Comparison of ENCODE assay signal across 22 cellular contexts in genomic region chr5:147346006-147346561, GRCh38.
DNase-seq lines count a peak whose midpoint lies in the region; ATAC-seq and TF ChIP-seq lines count a peak whose summit lies in the region.
"Had no signal": no experiment of that assay in that cellular context is flagged by ENCODE, and none has a peak within 500 bp of the region (broad histone marks: within the 10 kb centered on the region; RNA-seq: fewer than 3 reads in every experiment).

No MANE protein-coding gene starts in this region.

- no peaks in the 10 kb centered on the region for H3K36me3 ChIP-seq in brain microvascular endothelial cell (replicated peaks)
- H3K36me3 ChIP-seq in neural progenitor cell = no peaks in the 10 kb centered on the region
- H3K36me3 ChIP-seq: adrenal gland, cardiac muscle cell, esophagus muscularis mucosa, neutrophil had no signal

- H3K4me1 Mint-ChIP-seq in neural progenitor cell = no peaks in the 10 kb centered on the region

- DNase-seq in NCI-H82 (lab: John Stamatoyannopoulos, UW) = peak; percentile 19
- DNase-seq in NCI-H82 treated with DMSO at 0.1 percent for 48 hours (lab: John Stamatoyannopoulos, UW; ENCODE audit: unreplicated experiment) = no peak
- DNase-seq in NCI-H526 treated with DMSO at 0.1 percent for 48 hours (lab: John Stamatoyannopoulos, UW) = peak; percentile 3
- DNase-seq in brain microvascular endothelial cell = no peak
- DNase-seq in neural progenitor cell (ENCODE audit: low spot score) = peak; percentile 7
- no peak for DNase-seq in NK-92 treated with Interleukin-12 subunit alpha and Interleukin-12 subunit beta, amount 100 ng/mL, for 24 hours (lab: John Stamatoyannopoulos, UW)
- no peak for DNase-seq in anterior cingulate cortex (lab: John Stamatoyannopoulos, UW)
- DNase-seq: activated CD4-positive, alpha-beta T cell treated with anti-CD3 and anti-CD28 coated beads for 48 hours; activated CD8-positive, alpha-beta memory T cell treated with anti-CD3 and anti-CD28 coated beads, Interleukin-2, amount 50 U/mL, for 48 hours; activated gamma-delta T cell; adrenal gland; CD4-positive, alpha-beta T cell; DND-41; left ventricle myocardium superior; mucosa of descending colon; NCI-H2171 treated with DMSO at 0.1 percent for 48 hours; substantia nigra had no signal

- no peaks in the 10 kb centered on the region for H3K9me3 ChIP-seq in neural progenitor cell (ENCODE audit: low read depth)
- H3K9me3 ChIP-seq: A549, adrenal gland, esophagus muscularis mucosa, mucosa of descending colon, neutrophil had no signal

- H3K27me3 Mint-ChIP-seq in neural progenitor cell (ENCODE audit: insufficient read depth, low read depth) = no peaks in the 10 kb centered on the region

- H3K4me3 Mint-ChIP-seq in neural progenitor cell = no peak overlapping the region
- H3K4me3 Mint-ChIP-seq: CD4-positive, alpha-beta T cell had no signal

- H3K9ac ChIP-seq in neural progenitor cell = no peak overlapping the region

- no peak for ATAC-seq in GM19452 (IDR thresholded peaks at IDR 0.05; ENCODE audit: unreplicated experiment)
- ATAC-seq: left ventricle myocardium superior, mucosa of descending colon had no signal

- no peaks in the 10 kb centered on the region for H3K79me2 ChIP-seq in neural progenitor cell (ENCODE audit: low read depth)

- peak; percentile 38 for TF ChIP-seq CTCF in brain microvascular endothelial cell (IDR thresholded peaks at IDR 0.05; ENCODE audit: low read depth, low read length, missing control alignments)
- TF ChIP-seq CTCF in neural progenitor cell (IDR thresholded peaks at IDR 0.05) = peak; percentile 30

- H3K27ac ChIP-seq in brain microvascular endothelial cell = no peak overlapping the region
- H3K27ac ChIP-seq in neural progenitor cell = no peak overlapping the region
- H3K27ac ChIP-seq: A549, adrenal gland, cardiac muscle cell, esophagus muscularis mucosa, neutrophil had no signal

- no peak overlapping the region for H2AFZ ChIP-seq in neural progenitor cell (replicated peaks)

- no peaks in the 10 kb centered on the region for H3K4me1 ChIP-seq in neural progenitor cell
- H3K4me1 ChIP-seq: A549, adrenal gland, esophagus muscularis mucosa had no signal

- H3K4me3 ChIP-seq in brain microvascular endothelial cell (ENCODE audit: low read depth, low read length) (no peak overlapping the region), neural progenitor cell (no peak overlapping the region)
- H3K4me3 ChIP-seq: A549, adrenal gland, cardiac muscle cell, esophagus muscularis mucosa, mucosa of descending colon had no signal

- no peak overlapping the region for H3K27ac Mint-ChIP-seq in neural progenitor cell
- H3K27ac Mint-ChIP-seq: CD4-positive, alpha-beta T cell had no signal

- H3K27me3 ChIP-seq in brain microvascular endothelial cell (replicated peaks) (no peaks in the 10 kb centered on the region), neural progenitor cell (no peaks in the 10 kb centered on the region)
- H3K27me3 ChIP-seq: adrenal gland, cardiac muscle cell had no signal

- H3K4me2 ChIP-seq in neural progenitor cell = no peak overlapping the region
- H3K4me2 ChIP-seq: A549 had no signal

- no peaks in the 10 kb centered on the region for H4K20me1 ChIP-seq in neural progenitor cell (ENCODE audit: low read depth)

- in situ Hi-C loops in brain microvascular endothelial cell (cut with HindIII; ENCODE audit: low pct_ligation_motif_present, low sequenced_read_pairs) = no loop called here

- no peaks in the 10 kb centered on the region for H3K9me3 Mint-ChIP-seq in neural progenitor cell

- H3K36me3 Mint-ChIP-seq in neural progenitor cell = no peaks in the 10 kb centered on the region

- H3F3A ChIP-seq in neural progenitor cell (ENCODE audit: low read depth) = no peaks in the 10 kb centered on the region

Comparison
In these comparisons a context has a peak if more than half of its experiments do, and no peak if none do; other contexts are left out.
1. DNase-seq: peak in NCI-H82 (single experiment), NCI-H526 treated with DMSO at 0.1 percent for 48 hours (single experiment) and neural progenitor cell (single experiment); none in NCI-H82 treated with DMSO at 0.1 percent for 48 hours (single experiment), brain microvascular endothelial cell (single experiment), NK-92 treated with Interleukin-12 subunit alpha and Interleukin-12 subunit beta, amount 100 ng/mL, for 24 hours (single experiment) and anterior cingulate cortex (0 of 58).